Comparison of ENCODE assay signal across 8 cellular contexts in genomic region chr10:92848441-92849233, GRCh38. TPM values are rescaled to one million over a fixed set of nuclear protein-coding genes. Genes with fewer than 3 reads are reported as not detected.
DNase-seq lines count a peak whose midpoint lies in the region; ATAC-seq and TF ChIP-seq lines count a peak whose summit lies in the region.

TSS of gene EXOC6 (plus strand) at chr10:92848520. CDS start at chr10:92848534, 14 bp downstream.

- H3K36me3 Mint-ChIP-seq in activated naive CD4-positive, alpha-beta T cell treated with anti-CD3 and anti-CD28 coated beads, Interleukin-2, amount 50 U/mL, for 72 hours, result peaks cover 0 to 5% of the 10 kb centered on the region in 2 donors
- H3K36me3 Mint-ChIP-seq in osteocyte (ENCODE audit: unreplicated experiment), result peaks cover 2% of the 10 kb centered on the region

- H3K27me3 Mint-ChIP-seq in osteocyte (ENCODE audit: unreplicated experiment), result no peaks in the 10 kb centered on the region

- peak within 1 kb of the TSS; percentile 84 to 94 for H3K4me3 ChIP-seq in testis

- H3K4me1 Mint-ChIP-seq in osteocyte (ENCODE audit: unreplicated experiment), result peaks cover 14% of the 10 kb centered on the region

- 0% methylated on average over 11 to 47 of the region's 103 CpGs for WGBS in testis, 2 donors

- DNase-seq in GM04503 (ENCODE audit: low read depth) (peak; percentile 11), H4 (ENCODE audit: low spot score) (peak; percentile 63), LoVo (ENCODE audit: low spot score) (peak; percentile 82), SKM-1 treated with dmso at 0.1 percent for 144 hours (lab: John Stamatoyannopoulos, UW; ENCODE audit: unreplicated experiment) (peak; percentile 66), glomerular visceral epithelial cell (ENCODE audit: extremely low spot score) (peak; percentile 85), osteocyte (ENCODE audit: extremely low spot score, unreplicated experiment) (peak; percentile 91), testis (peak; percentile 85)
- DNase-seq in activated naive CD4-positive, alpha-beta T cell treated with anti-CD3 and anti-CD28 coated beads, Interleukin-2, amount 50 U/mL, for 72 hours (ENCODE audit: low spot score in 2 of 2), result peak; percentile 80 to 85

- no peaks in the 10 kb centered on the region for H3K27me3 ChIP-seq in testis

- TF ChIP-seq CTCF in osteocyte (IDR thresholded peaks at IDR 0.05) (no peak), testis (IDR thresholded peaks at IDR 0.05) (peak in 1 of 3 experiments; percentile 13)

- peak within 1 kb of the TSS; percentile 69 to 87 for H3K27ac Mint-ChIP-seq in activated naive CD4-positive, alpha-beta T cell treated with anti-CD3 and anti-CD28 coated beads, Interleukin-2, amount 50 U/mL, for 72 hours
- H3K27ac Mint-ChIP-seq in osteocyte (ENCODE audit: unreplicated experiment), result peak within 1 kb of the TSS; percentile 52

- peak within 1 kb of the TSS; percentile 79 to 88 for H3K27ac ChIP-seq in testis

- intact Hi-C loops in testis (cut with DNase I; ENCODE audit: low total_unique reads), result no loop called here

- H3K4me1 ChIP-seq in testis, result no peaks in the 10 kb centered on the region

- H3K4me3 Mint-ChIP-seq in osteocyte (ENCODE audit: unreplicated experiment), result peak within 1 kb of the TSS; percentile 84

- H3K9me3 Mint-ChIP-seq in activated naive CD4-positive, alpha-beta T cell treated with anti-CD3 and anti-CD28 coated beads, Interleukin-2, amount 50 U/mL, for 72 hours, result peaks cover 0 to 1% of the 10 kb centered on the region in 2 donors
- no peaks in the 10 kb centered on the region for H3K9me3 Mint-ChIP-seq in osteocyte (ENCODE audit: unreplicated experiment)

- H3K36me3 ChIP-seq in testis (ENCODE audit: low read depth, missing control alignments), result no peaks in the 10 kb centered on the region

- TF ChIP-seq POLR2A in testis (IDR thresholded peaks at IDR 0.05), result no peak

- H3K9me3 ChIP-seq in testis, result no peaks in the 10 kb centered on the region

- peak; percentile 77 to 82 for ATAC-seq in activated naive CD4-positive, alpha-beta T cell treated with anti-CD3 and anti-CD28 coated beads, Interleukin-2, amount 50 U/mL, for 72 hours

RNA-seq across cellular contexts. Expression of gene EXOC6, which starts in this region (rescaled TPM):
- 6.9 and 8.8 TPM in 2 replicates for total RNA-seq in H4 (2014; rRNA removed; shearing (Covaris generic))
- total RNA-seq in activated naive CD4-positive, alpha-beta T cell treated with anti-CD3 and anti-CD28 coated beads, Interleukin-2, amount 50 U/mL, for 72 hours, result 10 to 100 TPM; 12.1 to 17.6 TPM
- total RNA-seq in osteocyte (7.6 and 8.5 TPM in 2 replicates), testis (10 to 100 TPM; 28.0 to 38.5 TPM)
- polyA plus RNA-seq in testis (ENCODE audit: insufficient read depth, low read depth, low replicate concordance), result 13.3 TPM

Comparison
In these comparisons a context has a peak if more than half of its experiments do, and no peak if none do; other contexts are left out.
1. Peak in every context shown above with its lines: DNase-seq, ATAC-seq, H3K4me3 ChIP-seq and H3K27ac ChIP-seq.
2. DNase-seq: peak in every context shown above with its lines; median percentile 91 in osteocyte; 85 in glomerular visceral epithelial cell; 85 in testis; 82 in activated naive CD4-positive, alpha-beta T cell treated with anti-CD3 and anti-CD28 coated beads, Interleukin-2, amount 50 U/mL, for 72 hours; 82 in LoVo; 66 in SKM-1 treated with dmso at 0.1 percent for 144 hours; 63 in H4; 11 in GM04503.